9 cellular contexts compared by ENCODE assay signal in the genomic region with DNA sequence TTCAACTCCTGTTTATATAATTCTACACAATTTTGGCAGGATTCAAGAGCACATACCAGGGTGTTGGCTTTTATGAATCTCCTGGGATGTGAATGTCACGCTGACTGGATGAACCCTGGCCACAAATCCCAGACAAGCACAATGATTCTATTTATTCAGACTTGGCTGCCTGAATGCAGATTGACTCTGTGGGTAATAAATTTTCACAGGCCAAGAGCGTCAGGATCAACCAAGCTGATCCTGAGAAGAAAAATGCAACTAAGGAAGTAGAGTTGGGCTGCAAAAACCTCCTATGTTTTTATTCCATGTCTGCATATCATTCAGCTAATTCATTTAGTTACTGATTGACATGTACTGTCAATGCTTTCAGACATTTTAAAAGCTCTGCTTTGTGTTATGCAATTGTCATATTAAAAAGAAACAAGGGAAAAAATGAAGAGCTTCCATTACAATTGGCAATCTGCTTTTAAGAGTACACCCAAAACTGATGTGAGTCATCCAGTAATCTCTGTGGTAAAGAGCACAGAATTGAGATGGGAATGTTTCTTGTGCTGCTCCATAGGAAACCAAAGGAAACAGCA.
DNase-seq lines count a peak whose midpoint lies in the region; ATAC-seq and TF ChIP-seq lines count a peak whose summit lies in the region.
"Had no signal": no experiment of that assay in that cellular context is flagged by ENCODE, and none has a peak within 500 bp of the region (broad histone marks: within the 10 kb centered on the region; RNA-seq: fewer than 3 reads in every experiment).

No MANE protein-coding gene starts in this region.

- H2AK9ac ChIP-seq in IMR-90 (replicated peaks; ENCODE audit: low read depth, low read length, poor library complexity) = no peak overlapping the region

- H2AFZ ChIP-seq in IMR-90 (replicated peaks; ENCODE audit: low read length, poor library complexity) (no peak overlapping the region), mammary epithelial cell (ENCODE audit: low read depth, low read length) (no peak overlapping the region)

- H3K4me2 ChIP-seq in IMR-90 (ENCODE audit: low read depth, low read length) = no peak overlapping the region; the same call in 1 of the 2 replicates
- no peak overlapping the region for H3K4me2 ChIP-seq in mammary epithelial cell (ENCODE audit: insufficient read depth, low read depth, low read length)

- TF ChIP-seq CTCF in IMR-90 (conservative IDR thresholded peaks at IDR 0.05; ENCODE audit: low read depth, low read length) = no peak
- no peak for TF ChIP-seq CTCF in mammary epithelial cell (conservative IDR thresholded peaks at IDR 0.05 in 1 of 2, IDR thresholded peaks at IDR 0.05 in 1 of 2; ENCODE audit: extremely low read depth in 1 of 2, insufficient read depth in 1 of 2, low read depth in 1 of 2, low read length in 2 of 2)
- no peak for TF ChIP-seq CTCF in Peyer's patch (IDR thresholded peaks at IDR 0.05)

- WGBS in IMR-90 (ENCODE audit: extremely low coverage in 2 of 2, insufficient read length in 1 of 2), 2 experiments = no CpG with 5 or more reads among the region's 2 CpGs
- 4% methylated on average over 2 of the region's 2 CpGs for WGBS in mammary epithelial cell (ENCODE audit: low coverage, missing lambda C conversion rate)

- CTCF ChIA-PET in IMR-90 (lab: Yijun Ruan, JAX) = interaction anchor here (1.3 kb wide), 1 partner anchor 30 kb away, joined by 3 read pairs; no protein-coding TSS in a partner anchor
- CTCF ChIA-PET in mammary epithelial cell (lab: Charles Lee; ENCODE audit: low non-redundant PET) = no interaction called here
- CTCF ChIA-PET in activated naive CD4-positive, alpha-beta T cell treated with anti-CD3 and anti-CD28 coated beads, Interleukin-2, amount 10 ng/mL, durations not matched to agents 7 days and 5 days (lab: Charles Lee) = no interaction called here

- no peak overlapping the region for H3K23ac ChIP-seq in IMR-90 (ENCODE audit: low read depth, low read length)

- no peak overlapping the region for H2BK20ac ChIP-seq in IMR-90 (ENCODE audit: low read depth, low read length)

- H2BK15ac ChIP-seq in IMR-90 (ENCODE audit: low read depth, low read length) = no peak overlapping the region

- intact Hi-C loops in IMR-90 (cut with micrococcal nuclease) (no loop called here), mammary epithelial cell (cut with micrococcal nuclease) (no loop called here)

- POLR2A ChIA-PET in IMR-90 (lab: Charles Lee; ENCODE audit: unreplicated experiment) = interaction anchor here (0.6 kb wide), 1 partner anchor 15 kb away, joined by 3 read pairs; no protein-coding TSS in a partner anchor

- H3K4ac ChIP-seq in IMR-90 (ENCODE audit: low read depth, low read length) = no peak overlapping the region

- H3K9ac ChIP-seq in IMR-90 (ENCODE audit: low read depth, low read length) (no peak overlapping the region), mammary epithelial cell (ENCODE audit: insufficient read depth, low read length) (no peak overlapping the region)

- H3K79me2 ChIP-seq in mammary epithelial cell (ENCODE audit: insufficient read depth, low read length) = no peaks in the 10 kb centered on the region

- H3K4me1 ChIP-seq in IMR-90 (ENCODE audit: control insufficient read depth, insufficient read depth, low read length) (peaks cover 2% of the 10 kb centered on the region; the same call in 1 of the 2 replicates), mammary epithelial cell (ENCODE audit: insufficient read depth, low read length) (no peaks in the 10 kb centered on the region), Peyer's patch (peaks cover 0 to 12% (median 0%) of the 10 kb centered on the region in 4 donors)

- DNase-seq in ACHN (peak; percentile 83), IMR-90 (peak; percentile 97), mammary epithelial cell (peak; percentile 70), left kidney (ENCODE audit: low read depth, low spot score) (peak; percentile 84), Peyer's patch (no peak)
- DNase-seq in activated naive CD4-positive, alpha-beta T cell treated with anti-CD3 and anti-CD28 coated beads, Interleukin-2, amount 10 ng/mL, durations not matched to agents 7 days and 5 days = no peak
- DNase-seq: Kasumi-1 had no signal

- no peak overlapping the region for H3K4me3 Mint-ChIP-seq in activated T-helper 17 cell treated with anti-CD3 and anti-CD28 coated beads, Interleukin-2, amount 50 U/mL, for 72 hours
- no peak overlapping the region for H3K4me3 Mint-ChIP-seq in activated naive CD4-positive, alpha-beta T cell treated with anti-CD3 and anti-CD28 coated beads, Interleukin-2, amount 10 ng/mL, durations not matched to agents 7 days and 5 days

- no peak overlapping the region for H4K8ac ChIP-seq in IMR-90 (ENCODE audit: low read depth in 2 of 2, low read length in 2 of 2)

- H3K9me1 ChIP-seq in IMR-90 (ENCODE audit: insufficient read depth, low read length) = peaks cover 6% of the 10 kb centered on the region

- BruUV-seq in IMR-90 (replicated peaks; lab: Mats Ljungman, UMichigan) = no TSS peak
- BruUV-seq in mammary epithelial cell (replicated peaks; lab: Mats Ljungman, UMichigan) = no TSS peak

- H3K56ac ChIP-seq in IMR-90 (ENCODE audit: extremely low read depth, insufficient read depth, low read length) = no peak overlapping the region

- H3K18ac ChIP-seq in IMR-90 (ENCODE audit: low read depth, low read length) = no peak overlapping the region

- H3K9me3 ChIP-seq in IMR-90 (ENCODE audit: control insufficient read depth, insufficient read depth, low read length) = no peaks in the 10 kb centered on the region
- no peaks in the 10 kb centered on the region for H3K9me3 ChIP-seq in mammary epithelial cell (replicated peaks; ENCODE audit: insufficient read depth, low read length)
- no peaks in the 10 kb centered on the region for H3K9me3 ChIP-seq in Peyer's patch

- dilution Hi-C loops in IMR-90 (cut with HindIII; ENCODE audit: low sequenced_read_pairs, unreplicated experiment) (no loop called here), mammary epithelial cell (cut with HindIII; ENCODE audit: low sequenced_read_pairs) (no loop called here)

- H2BK5ac ChIP-seq in IMR-90 (ENCODE audit: low read depth, low read length, poor library complexity, severe bottlenecking) = no peak overlapping the region

- H4K5ac ChIP-seq in IMR-90 (ENCODE audit: low read depth, low read length) = no peak overlapping the region

- peak; percentile 88 for ATAC-seq in IMR-90 (ENCODE audit: low read depth)
- ATAC-seq in GM19328 (IDR thresholded peaks at IDR 0.05; ENCODE audit: unreplicated experiment) = no peak
- no peak for ATAC-seq in activated T-helper 17 cell treated with anti-CD3 and anti-CD28 coated beads, Interleukin-2, amount 50 U/mL, for 72 hours (replicated peaks)

- no peak overlapping the region for H2BK120ac ChIP-seq in IMR-90 (ENCODE audit: low read depth, low read length)

- no peaks in the 10 kb centered on the region for H3K9me3 Mint-ChIP-seq in activated T-helper 17 cell treated with anti-CD3 and anti-CD28 coated beads, Interleukin-2, amount 50 U/mL, for 72 hours
- no peaks in the 10 kb centered on the region for H3K9me3 Mint-ChIP-seq in activated naive CD4-positive, alpha-beta T cell treated with anti-CD3 and anti-CD28 coated beads, Interleukin-2, amount 10 ng/mL, durations not matched to agents 7 days and 5 days

- H3K4me1 Mint-ChIP-seq in activated T-helper 17 cell treated with anti-CD3 and anti-CD28 coated beads, Interleukin-2, amount 50 U/mL, for 72 hours = no peaks in the 10 kb centered on the region
- no peaks in the 10 kb centered on the region for H3K4me1 Mint-ChIP-seq in activated naive CD4-positive, alpha-beta T cell treated with anti-CD3 and anti-CD28 coated beads, Interleukin-2, amount 10 ng/mL, durations not matched to agents 7 days and 5 days

- H3K27ac ChIP-seq in IMR-90 (ENCODE audit: insufficient read depth, low read length) (no peak overlapping the region; the same call in 1 of the 2 replicates), mammary epithelial cell (ENCODE audit: insufficient read depth, low read depth, low read length) (no peak overlapping the region), Peyer's patch (no peak overlapping the region)

- TF ChIP-seq RAD21 in IMR-90 (IDR thresholded peaks at IDR 0.05; ENCODE audit: low read length) = 0 out of 2 replicates have a peak, but pooled peaks have one; percentile 3

- H3K79me1 ChIP-seq in IMR-90 (ENCODE audit: low read depth in 1 of 2, low read length in 2 of 2) = peaks cover 0 to 6% of the 10 kb centered on the region in 2 experiments; a peak in 1 of 4 replicates

- H4K20me1 ChIP-seq in IMR-90 (ENCODE audit: insufficient read depth, low read length) = no peaks in the 10 kb centered on the region
- H4K20me1 ChIP-seq in mammary epithelial cell (ENCODE audit: insufficient read depth, low read length) = no peaks in the 10 kb centered on the region

- in situ Hi-C loops in ACHN (cut with HindIII; ENCODE audit: low pct_ligation_motif_present, low pct_unique_long_range_greater_than_20kb, low sequenced_read_pairs) (no loop called here), IMR-90 (cut with MboI; ENCODE audit: low sequenced_read_pairs) (no loop called here), mammary epithelial cell (cut with MboI; ENCODE audit: low sequenced_read_pairs in 2 of 2) (no loop called here)

- H3K14ac ChIP-seq in IMR-90 (replicated peaks; ENCODE audit: low read depth, low read length) = no peak overlapping the region

- H3K27me3 Mint-ChIP-seq in activated T-helper 17 cell treated with anti-CD3 and anti-CD28 coated beads, Interleukin-2, amount 50 U/mL, for 72 hours = no peaks in the 10 kb centered on the region
- H3K27me3 Mint-ChIP-seq in activated naive CD4-positive, alpha-beta T cell treated with anti-CD3 and anti-CD28 coated beads, Interleukin-2, amount 10 ng/mL, durations not matched to agents 7 days and 5 days = no peaks in the 10 kb centered on the region

- H3K36me3 Mint-ChIP-seq in activated T-helper 17 cell treated with anti-CD3 and anti-CD28 coated beads, Interleukin-2, amount 50 U/mL, for 72 hours (ENCODE audit: low read depth) = no peaks in the 10 kb centered on the region
- no peaks in the 10 kb centered on the region for H3K36me3 Mint-ChIP-seq in activated naive CD4-positive, alpha-beta T cell treated with anti-CD3 and anti-CD28 coated beads, Interleukin-2, amount 10 ng/mL, durations not matched to agents 7 days and 5 days

- H2AK5ac ChIP-seq in IMR-90 (ENCODE audit: low read depth, low read length) = no peak overlapping the region

- H3K36me3 ChIP-seq in IMR-90 (ENCODE audit: control insufficient read depth, insufficient read depth, low read length) (peaks cover 3% of the 10 kb centered on the region; the same call in 1 of the 2 replicates), mammary epithelial cell (ENCODE audit: insufficient read depth, low read length) (no peaks in the 10 kb centered on the region), Peyer's patch (no peaks in the 10 kb centered on the region)

- H3K27ac Mint-ChIP-seq in activated T-helper 17 cell treated with anti-CD3 and anti-CD28 coated beads, Interleukin-2, amount 50 U/mL, for 72 hours = no peak overlapping the region
- no peak overlapping the region for H3K27ac Mint-ChIP-seq in activated naive CD4-positive, alpha-beta T cell treated with anti-CD3 and anti-CD28 coated beads, Interleukin-2, amount 10 ng/mL, durations not matched to agents 7 days and 5 days

- H3K27me3 ChIP-seq in IMR-90 (ENCODE audit: control insufficient read depth, insufficient read depth, low read length) (no peaks in the 10 kb centered on the region), mammary epithelial cell (ENCODE audit: insufficient read depth, low read length) (no peaks in the 10 kb centered on the region), Peyer's patch (no peaks in the 10 kb centered on the region)

- TF ChIP-seq POLR2A in IMR-90 (IDR thresholded peaks at IDR 0.05; ENCODE audit: low read depth, low read length) = no peak
- no peak for TF ChIP-seq POLR2A in Peyer's patch (IDR thresholded peaks at IDR 0.05)

- H3K4me3 ChIP-seq in IMR-90 (ENCODE audit: insufficient read depth, low read depth, low read length) = no peak overlapping the region
- H3K4me3 ChIP-seq in mammary epithelial cell (replicated peaks in 1 of 3; ENCODE audit: insufficient read depth in 1 of 3, low read depth in 2 of 3, low read length in 3 of 3) = no peak overlapping the region
- H3K4me3 ChIP-seq in Peyer's patch = no peak overlapping the region

- no peak overlapping the region for H4K91ac ChIP-seq in IMR-90 (ENCODE audit: insufficient read depth, low read depth, low read length)

Comparison
In these comparisons a context has a peak if more than half of its experiments do, and no peak if none do; other contexts are left out.
1. DNase-seq: peak in ACHN (single experiment), IMR-90 (single experiment), mammary epithelial cell (single experiment) and left kidney (single experiment); none in activated naive CD4-positive, alpha-beta T cell treated with anti-CD3 and anti-CD28 coated beads, Interleukin-2, amount 10 ng/mL, durations not matched to agents 7 days and 5 days (single experiment) and Peyer's patch (0 of 3).